ENCODE assay signal across 11 cellular contexts in genomic region chr9:5453673-5454072, GRCh38. TPM values are rescaled to one million over a fixed set of nuclear protein-coding genes. Genes with fewer than 3 reads are reported as not detected.
DNase-seq lines count a peak whose midpoint lies in the region; ATAC-seq and TF ChIP-seq lines count a peak whose summit lies in the region.
"Had no signal": no experiment of that assay in that cellular context is flagged by ENCODE, and none has a peak within 500 bp of the region (broad histone marks: within the 10 kb centered on the region; RNA-seq: fewer than 3 reads in every experiment).

No MANE protein-coding gene starts in this region.

- H3K27ac Mint-ChIP-seq in naive thymus-derived CD8-positive, alpha-beta T cell: peak overlapping the region in 1 of 10 donors; percentile 13

- ATAC-seq in GM18867 (IDR thresholded peaks at IDR 0.05; ENCODE audit: unreplicated experiment): peak; percentile 31
- peak; percentile 22; the same call in 2 of the 3 replicates for ATAC-seq in SK-N-SH treated with all-trans-retinoic acid at 6 μM for 48 hours
- ATAC-seq in foreskin keratinocyte: no peak
- ATAC-seq in lower lobe of right lung: no peak
- ATAC-seq in naive thymus-derived CD8-positive, alpha-beta T cell: no peak

- H3K27me3 Mint-ChIP-seq in naive thymus-derived CD8-positive, alpha-beta T cell: no peaks in the 10 kb centered on the region

- peaks cover 34% of the 10 kb centered on the region for H3K4me1 ChIP-seq in foreskin keratinocyte
- H3K4me1 ChIP-seq in lower lobe of right lung: peaks cover 60% of the 10 kb centered on the region

- peaks cover 16% of the 10 kb centered on the region for H3K36me3 ChIP-seq in lower lobe of right lung
- H3K36me3 ChIP-seq: thyroid gland had no signal

- no peaks in the 10 kb centered on the region for H3K27me3 ChIP-seq in foreskin keratinocyte
- H3K27me3 ChIP-seq in lower lobe of right lung (ENCODE audit: low read depth): no peaks in the 10 kb centered on the region
- H3K27me3 ChIP-seq: thyroid gland had no signal

- H3K27ac ChIP-seq in foreskin keratinocyte: peak overlapping the region; percentile 80
- no peak overlapping the region for H3K27ac ChIP-seq in lower lobe of right lung

- in situ Hi-C loops in GM13976 (cut with MboI; ENCODE audit: low sequenced_read_pairs, unreplicated experiment): no loop called here

- intact Hi-C loops in lower lobe of right lung (cut with DNase I): no loop called here

- peaks cover 15 to 47% (median 31%) of the 10 kb centered on the region in 4 donors for H3K4me1 Mint-ChIP-seq in naive thymus-derived CD8-positive, alpha-beta T cell

- no peaks in the 10 kb centered on the region for H3K9me3 ChIP-seq in lower lobe of right lung
- H3K9me3 ChIP-seq: thyroid gland had no signal

- H3K9me3 Mint-ChIP-seq in naive thymus-derived CD8-positive, alpha-beta T cell: no peaks in the 10 kb centered on the region

- TF ChIP-seq CTCF in foreskin keratinocyte (conservative IDR thresholded peaks at IDR 0.05) (no peak), GM13976 (IDR thresholded peaks at IDR 0.05; ENCODE audit: borderline replicate concordance, control extremely low read depth, extremely low read depth, insufficient read depth, missing control alignments) (no peak), lower lobe of right lung (IDR thresholded peaks at IDR 0.05) (no peak)

- DNase-seq in EL: peak; percentile 26
- DNase-seq in foreskin keratinocyte: no peak
- DNase-seq in GM13976 (ENCODE audit: low spot score): no peak
- no peak for DNase-seq in kidney glomerular epithelial cell (lab: John Stamatoyannopoulos, UW)
- DNase-seq in lower lobe of right lung: no peak
- no peak for DNase-seq in naive thymus-derived CD8-positive, alpha-beta T cell
- DNase-seq: amniotic stem cell, Calu3, thyroid gland had no signal

- H3K4me3 ChIP-seq in lower lobe of right lung: no peak overlapping the region
- H3K4me3 ChIP-seq: thyroid gland had no signal

- POLR2A ChIA-PET in naive thymus-derived CD8-positive, alpha-beta T cell (lab: Charles Lee): no interaction called here

- peaks cover 12 to 20% (median 17%) of the 10 kb centered on the region in 3 donors for H3K36me3 Mint-ChIP-seq in naive thymus-derived CD8-positive, alpha-beta T cell

- no peak overlapping the region for H3K4me3 Mint-ChIP-seq in naive thymus-derived CD8-positive, alpha-beta T cell

TF ChIP-seq in SK-N-SH treated with all-trans-retinoic acid at 6 μM for 48 hours, 23 proteins besides CTCF, POLR2A, EP300 and RAD21:
- TF ChIP-seq TSHZ2 (CRISPR knock-in tag; IDR thresholded peaks at IDR 0.05) (no peak), ZFP30 (CRISPR knock-in tag; IDR thresholded peaks at IDR 0.05) (no peak), ZNF565 (CRISPR knock-in tag; conservative IDR thresholded peaks at IDR 0.05; ENCODE audit: low read depth) (no peak), RARB (CRISPR knock-in tag; IDR thresholded peaks at IDR 0.05) (no peak), ZFP3 (CRISPR knock-in tag; IDR thresholded peaks at IDR 0.05) (no peak), PPARA (CRISPR knock-in tag; IDR thresholded peaks at IDR 0.05; ENCODE audit: borderline replicate concordance) (no peak), BACH2 (CRISPR knock-in tag; IDR thresholded peaks at IDR 0.05; ENCODE audit: borderline replicate concordance) (no peak), POU6F1 (CRISPR knock-in tag; IDR thresholded peaks at IDR 0.05; ENCODE audit: borderline replicate concordance, low read depth) (no peak), CSRNP3 (CRISPR knock-in tag; IDR thresholded peaks at IDR 0.05) (no peak)

RNA-seq across cellular contexts. Expression of gene CD274, which starts 3.3 kb away (rescaled TPM):
- total RNA-seq in foreskin keratinocyte: 26.1 and 27.6 TPM in 2 replicates
- 11.5 and 12.1 TPM in 2 replicates for polyA plus RNA-seq in foreskin keratinocyte
- total RNA-seq in lower lobe of right lung: 16.5 TPM
- total RNA-seq in naive thymus-derived CD8-positive, alpha-beta T cell: 1 to 10 TPM; 3.9 to 4.7 TPM
- 1 to 10 TPM; 1.1 to 3.9 (median 1.6) TPM for polyA plus RNA-seq in naive thymus-derived CD8-positive, alpha-beta T cell

RNA-seq across cellular contexts. Expression of gene PLGRKT, which starts 15.9 kb away (rescaled TPM):
- total RNA-seq in foreskin keratinocyte (49.3 and 55.6 TPM in 2 replicates), lower lobe of right lung (15.9 TPM)
- polyA plus RNA-seq in foreskin keratinocyte: 56.3 and 57.2 TPM in 2 replicates
- 10 to 100 TPM; 19.0 to 19.1 TPM for total RNA-seq in naive thymus-derived CD8-positive, alpha-beta T cell
- polyA plus RNA-seq in naive thymus-derived CD8-positive, alpha-beta T cell: 10 to 100 TPM; 45.2 to 60.3 (median 55.8) TPM

RNA-seq across cellular contexts. Expression of gene PDCD1LG2, which starts 56.7 kb away (rescaled TPM):
- 21.9 and 22.9 TPM in 2 replicates for total RNA-seq in foreskin keratinocyte
- polyA plus RNA-seq in foreskin keratinocyte: 9.2 and 10.8 TPM in 2 replicates
- total RNA-seq in lower lobe of right lung: 9.0 TPM
- not detected for total RNA-seq in naive thymus-derived CD8-positive, alpha-beta T cell
- not detected for polyA plus RNA-seq in naive thymus-derived CD8-positive, alpha-beta T cell
- total RNA-seq: Calu3 had no signal

Comparison
In these comparisons a context has a peak if more than half of its experiments do, and no peak if none do; other contexts are left out.
1. ATAC-seq: peak in GM18867 (single experiment) and SK-N-SH treated with all-trans-retinoic acid at 6 μM for 48 hours (single experiment); none in foreskin keratinocyte (single experiment), lower lobe of right lung (0 of 2) and naive thymus-derived CD8-positive, alpha-beta T cell (0 of 2).